ENCODE assay signal across 8 cellular contexts in genomic region chr11:96390403-96390830, GRCh38.
A peak's percentile ranks its signal among the peaks of the same experiment; 100 is the strongest.
DNase-seq lines count a peak whose midpoint lies in the region; ATAC-seq and TF ChIP-seq lines count a peak whose summit lies in the region.

No MANE protein-coding gene starts in this region.

- no peaks in the 10 kb centered on the region for H3K9me3 ChIP-seq in iPS-18c (ENCODE audit: control insufficient read depth, insufficient read depth, low read length)

- peak overlapping the region; percentile 91 for H3K27ac Mint-ChIP-seq in stimulated activated naive CD8-positive, alpha-beta T cell treated with anti-CD3 and anti-CD28 coated beads, Interleukin-15, Interleukin-2, amounts not matched to agents 100 ng/mL and 50 ng/mL, for 24 hours
- peak overlapping the region; percentile 91 for H3K27ac Mint-ChIP-seq in activated naive CD8-positive, alpha-beta T cell treated with anti-CD3 and anti-CD28 coated beads, Interleukin-2, amount 50 U/mL, for 24 hours
- H3K27ac Mint-ChIP-seq in stimulated activated naive B cell treated with anti-CD40 and anti-IgM and Interleukin-4, amounts not matched to agents 10 μg/mL and 1 μg/mL and 100 μg/mL, for 72 hours, result peak overlapping the region; percentile 95

- H3K4me1 Mint-ChIP-seq in stimulated activated naive CD8-positive, alpha-beta T cell treated with anti-CD3 and anti-CD28 coated beads, Interleukin-15, Interleukin-2, amounts not matched to agents 100 ng/mL and 50 ng/mL, for 24 hours (ENCODE audit: low read depth), result peaks cover 66% of the 10 kb centered on the region
- H3K4me1 Mint-ChIP-seq in activated naive CD8-positive, alpha-beta T cell treated with anti-CD3 and anti-CD28 coated beads, Interleukin-2, amount 50 U/mL, for 24 hours, result peaks cover 61% of the 10 kb centered on the region
- H3K4me1 Mint-ChIP-seq in stimulated activated naive B cell treated with anti-CD40 and anti-IgM and Interleukin-4, amounts not matched to agents 10 μg/mL and 1 μg/mL and 100 μg/mL, for 72 hours, result peaks cover 12 to 36% of the 10 kb centered on the region in 2 donors

- DNase-seq in stimulated activated naive CD8-positive, alpha-beta T cell treated with anti-CD3 and anti-CD28 coated beads, Interleukin-15, Interleukin-2, amounts not matched to agents 100 U/mL and 50 U/mL, for 24 hours, result no peak
- DNase-seq in activated naive CD8-positive, alpha-beta T cell treated with anti-CD3 and anti-CD28 coated beads, Interleukin-2, amount 50 U/mL, for 24 hours, result no peak
- no peak for DNase-seq in stimulated activated naive B cell treated with anti-CD40 and anti-IgM and Interleukin-4, amounts not matched to agents 10 μg/mL and 1 μg/mL and 100 μg/mL, for 72 hours
- DNase-seq in erythroblast (lab: John Stamatoyannopoulos, UW), result no peak
- no peak for DNase-seq in SW480 (ENCODE audit: low spot score)

- no peaks in the 10 kb centered on the region for H3K27me3 Mint-ChIP-seq in stimulated activated naive CD8-positive, alpha-beta T cell treated with anti-CD3 and anti-CD28 coated beads, Interleukin-15, Interleukin-2, amounts not matched to agents 100 ng/mL and 50 ng/mL, for 24 hours
- H3K27me3 Mint-ChIP-seq in activated naive CD8-positive, alpha-beta T cell treated with anti-CD3 and anti-CD28 coated beads, Interleukin-2, amount 50 U/mL, for 24 hours, result no peaks in the 10 kb centered on the region
- no peaks in the 10 kb centered on the region for H3K27me3 Mint-ChIP-seq in stimulated activated naive B cell treated with anti-CD40 and anti-IgM and Interleukin-4, amounts not matched to agents 10 μg/mL and 1 μg/mL and 100 μg/mL, for 72 hours

- H3K4me3 Mint-ChIP-seq in stimulated activated naive CD8-positive, alpha-beta T cell treated with anti-CD3 and anti-CD28 coated beads, Interleukin-15, Interleukin-2, amounts not matched to agents 100 ng/mL and 50 ng/mL, for 24 hours, result peak overlapping the region; percentile 93
- peak overlapping the region; percentile 98 for H3K4me3 Mint-ChIP-seq in activated naive CD8-positive, alpha-beta T cell treated with anti-CD3 and anti-CD28 coated beads, Interleukin-2, amount 50 U/mL, for 24 hours
- peak overlapping the region; percentile 87 to 90 for H3K4me3 Mint-ChIP-seq in stimulated activated naive B cell treated with anti-CD40 and anti-IgM and Interleukin-4, amounts not matched to agents 10 μg/mL and 1 μg/mL and 100 μg/mL, for 72 hours

- peak overlapping the region; percentile 94 for H3K4me3 ChIP-seq in iPS-18c (ENCODE audit: insufficient read depth, low read depth, low read length)

- ATAC-seq in stimulated activated naive CD8-positive, alpha-beta T cell treated with anti-CD3 and anti-CD28 coated beads, Interleukin-15, Interleukin-2, amounts not matched to agents 100 U/mL and 50 U/mL, for 24 hours, result no peak
- ATAC-seq in activated naive CD8-positive, alpha-beta T cell treated with anti-CD3 and anti-CD28 coated beads, Interleukin-2, amount 50 U/mL, for 24 hours, result no peak
- ATAC-seq in stimulated activated naive B cell treated with anti-CD40 and anti-IgM and Interleukin-4, amounts not matched to agents 10 μg/mL and 1 μg/mL and 100 μg/mL, for 72 hours (replicated peaks), result no peak
- ATAC-seq in HG03439 (IDR thresholded peaks at IDR 0.05; ENCODE audit: unreplicated experiment), result no peak

- H3K9me3 Mint-ChIP-seq in stimulated activated naive CD8-positive, alpha-beta T cell treated with anti-CD3 and anti-CD28 coated beads, Interleukin-15, Interleukin-2, amounts not matched to agents 100 ng/mL and 50 ng/mL, for 24 hours, result peaks cover 4% of the 10 kb centered on the region
- peaks cover 4% of the 10 kb centered on the region for H3K9me3 Mint-ChIP-seq in activated naive CD8-positive, alpha-beta T cell treated with anti-CD3 and anti-CD28 coated beads, Interleukin-2, amount 50 U/mL, for 24 hours
- H3K9me3 Mint-ChIP-seq in stimulated activated naive B cell treated with anti-CD40 and anti-IgM and Interleukin-4, amounts not matched to agents 10 μg/mL and 1 μg/mL and 100 μg/mL, for 72 hours, result no peaks in the 10 kb centered on the region

- peaks cover 34% of the 10 kb centered on the region for H3K36me3 Mint-ChIP-seq in stimulated activated naive CD8-positive, alpha-beta T cell treated with anti-CD3 and anti-CD28 coated beads, Interleukin-15, Interleukin-2, amounts not matched to agents 100 ng/mL and 50 ng/mL, for 24 hours (ENCODE audit: low read depth)
- peaks cover 20% of the 10 kb centered on the region for H3K36me3 Mint-ChIP-seq in activated naive CD8-positive, alpha-beta T cell treated with anti-CD3 and anti-CD28 coated beads, Interleukin-2, amount 50 U/mL, for 24 hours (ENCODE audit: low read depth)
- H3K36me3 Mint-ChIP-seq in stimulated activated naive B cell treated with anti-CD40 and anti-IgM and Interleukin-4, amounts not matched to agents 10 μg/mL and 1 μg/mL and 100 μg/mL, for 72 hours, result peaks cover 9 to 12% of the 10 kb centered on the region in 2 donors

- TF ChIP-seq POLR2A in erythroblast (IDR thresholded peaks at IDR 0.05; ENCODE audit: low read length), result no peak
